8 cellular contexts compared by ENCODE assay signal in genomic region chr16:10509534-10510025, GRCh38.
A peak's percentile ranks its signal among the peaks of the same experiment; 100 is the strongest.
DNase-seq lines count a peak whose midpoint lies in the region; ATAC-seq, FAIRE-seq and TF ChIP-seq lines count a peak whose summit lies in the region.

No MANE protein-coding gene starts in this region.

- no peaks in the 10 kb centered on the region for H3K36me3 Mint-ChIP-seq in CD8-positive, alpha-beta T cell
- H3K36me3 Mint-ChIP-seq in stimulated activated effector memory CD8-positive, alpha-beta T cell treated with anti-CD3 and anti-CD28 coated beads, Interleukin-12 subunit alpha, Interleukin-12 subunit beta, amount 100 ng/mL, for 72 hours = no peaks in the 10 kb centered on the region

- H3K9me3 Mint-ChIP-seq in CD8-positive, alpha-beta T cell = peaks cover 3% of the 10 kb centered on the region
- no peaks in the 10 kb centered on the region for H3K9me3 Mint-ChIP-seq in stimulated activated effector memory CD8-positive, alpha-beta T cell treated with anti-CD3 and anti-CD28 coated beads, Interleukin-12 subunit alpha, Interleukin-12 subunit beta, amount 100 ng/mL, for 72 hours

- TF ChIP-seq CTCF in CD8-positive, alpha-beta T cell (IDR thresholded peaks at IDR 0.05) = peak; percentile 75
- TF ChIP-seq CTCF in HL-60 (IDR thresholded peaks at IDR 0.05; ENCODE audit: insufficient read depth, low read length) = peak; percentile 54

- intact Hi-C loops in CD8-positive, alpha-beta T cell (cut with DNase I, micrococcal nuclease) = loop anchor here (1.0 to 10.0 kb wide), 6 partner anchors 55 to 1943 kb away; partner anchors contain the start of gene ATF7IP2 (in 1 of the 2)

- no peaks in the 10 kb centered on the region for H3K36me3 ChIP-seq in CD8-positive, alpha-beta T cell (ENCODE audit: insufficient read depth, low read length)

- POLR2A ChIA-PET in CD8-positive, alpha-beta T cell (lab: Charles Lee) = interaction anchor here (0.8 to 1.2 kb wide), 2 partner anchors 192 to 195 kb away, joined by 5 to 8 read pairs; no protein-coding TSS in a partner anchor

- H3K4me3 Mint-ChIP-seq in CD8-positive, alpha-beta T cell = no peak overlapping the region
- H3K4me3 Mint-ChIP-seq in stimulated activated effector memory CD8-positive, alpha-beta T cell treated with anti-CD3 and anti-CD28 coated beads, Interleukin-12 subunit alpha, Interleukin-12 subunit beta, amount 100 ng/mL, for 72 hours = no peak overlapping the region

- peaks cover 2% of the 10 kb centered on the region for H3K4me1 Mint-ChIP-seq in CD8-positive, alpha-beta T cell (ENCODE audit: low read depth)
- H3K4me1 Mint-ChIP-seq in stimulated activated effector memory CD8-positive, alpha-beta T cell treated with anti-CD3 and anti-CD28 coated beads, Interleukin-12 subunit alpha, Interleukin-12 subunit beta, amount 100 ng/mL, for 72 hours = peaks cover 19% of the 10 kb centered on the region

- no peak overlapping the region for H3K27ac Mint-ChIP-seq in CD8-positive, alpha-beta T cell
- peak overlapping the region; percentile 40 for H3K27ac Mint-ChIP-seq in stimulated activated effector memory CD8-positive, alpha-beta T cell treated with anti-CD3 and anti-CD28 coated beads, Interleukin-12 subunit alpha, Interleukin-12 subunit beta, amount 100 ng/mL, for 72 hours

- ATAC-seq in CD8-positive, alpha-beta T cell = peak; percentile 87
- ATAC-seq in GM19463 (IDR thresholded peaks at IDR 0.05; ENCODE audit: unreplicated experiment) = peak; percentile 91
- ATAC-seq in stimulated activated effector memory CD8-positive, alpha-beta T cell treated with anti-CD3 and anti-CD28 coated beads, Interleukin-12 subunit alpha, Interleukin-12 subunit beta, amount 100 ng/mL, for 72 hours = peak; percentile 69

- H3K4me1 ChIP-seq in CD8-positive, alpha-beta T cell (ENCODE audit: insufficient read depth, low read length) = no peaks in the 10 kb centered on the region

- no peaks in the 10 kb centered on the region for H3K27me3 ChIP-seq in CD8-positive, alpha-beta T cell (ENCODE audit: insufficient read depth, low read length)
- no peaks in the 10 kb centered on the region for H3K27me3 ChIP-seq in HL-60 (ENCODE audit: insufficient read depth, poor library complexity, severe bottlenecking)

- no peak overlapping the region for H3K27ac ChIP-seq in CD8-positive, alpha-beta T cell (ENCODE audit: low read depth, low read length)
- H3K27ac ChIP-seq in HL-60 (replicated peaks) = no peak overlapping the region

- no peaks in the 10 kb centered on the region for H3K27me3 Mint-ChIP-seq in CD8-positive, alpha-beta T cell (ENCODE audit: low read depth)

- no peaks in the 10 kb centered on the region for H3K9me3 ChIP-seq in CD8-positive, alpha-beta T cell (ENCODE audit: low read length)

- CTCF ChIA-PET in CD8-positive, alpha-beta T cell (lab: Charles Lee) = interaction anchor here (0.6 to 5.5 kb wide), 31 partner anchors 11 to 468 kb away, joined by 3 to 147 read pairs (median 4); no protein-coding TSS in a partner anchor

- no peak overlapping the region for H3K4me3 ChIP-seq in CD8-positive, alpha-beta T cell (ENCODE audit: low read depth, low read length)
- no peak overlapping the region for H3K4me3 ChIP-seq in HL-60 (replicated peaks; ENCODE audit: insufficient read depth, low read length)

- FAIRE-seq in endometrium (lab: Jason Lieb, UNC) = peak; percentile 62

- peak; percentile 28 to 77 (median 64) for DNase-seq in CD8-positive, alpha-beta T cell
- DNase-seq in HL-60 (ENCODE audit: low read depth in 1 of 2, low spot score in 1 of 2) (peak; percentile 38 to 70), NOMO-1 treated with dmso at 0.1 percent for 144 hours (lab: John Stamatoyannopoulos, UW; ENCODE audit: unreplicated experiment) (peak; percentile 44), middle frontal gyrus (ENCODE audit: extremely low spot score, low spot score) (peak; percentile 73)
- peak; percentile 69 for DNase-seq in activated CD8-positive, alpha-beta memory T cell treated with anti-CD3 and anti-CD28 coated beads for 24 hours
- peak; percentile 51 to 79 for DNase-seq in stimulated activated effector memory CD8-positive, alpha-beta T cell treated with anti-CD3 and anti-CD28 coated beads, Interleukin-12 subunit alpha, Interleukin-12 subunit beta, amount 100 ng/mL, for 72 hours (ENCODE audit: low spot score in 2 of 2)
